ENCODE assay signal across 8 cellular contexts in the genomic region with DNA sequence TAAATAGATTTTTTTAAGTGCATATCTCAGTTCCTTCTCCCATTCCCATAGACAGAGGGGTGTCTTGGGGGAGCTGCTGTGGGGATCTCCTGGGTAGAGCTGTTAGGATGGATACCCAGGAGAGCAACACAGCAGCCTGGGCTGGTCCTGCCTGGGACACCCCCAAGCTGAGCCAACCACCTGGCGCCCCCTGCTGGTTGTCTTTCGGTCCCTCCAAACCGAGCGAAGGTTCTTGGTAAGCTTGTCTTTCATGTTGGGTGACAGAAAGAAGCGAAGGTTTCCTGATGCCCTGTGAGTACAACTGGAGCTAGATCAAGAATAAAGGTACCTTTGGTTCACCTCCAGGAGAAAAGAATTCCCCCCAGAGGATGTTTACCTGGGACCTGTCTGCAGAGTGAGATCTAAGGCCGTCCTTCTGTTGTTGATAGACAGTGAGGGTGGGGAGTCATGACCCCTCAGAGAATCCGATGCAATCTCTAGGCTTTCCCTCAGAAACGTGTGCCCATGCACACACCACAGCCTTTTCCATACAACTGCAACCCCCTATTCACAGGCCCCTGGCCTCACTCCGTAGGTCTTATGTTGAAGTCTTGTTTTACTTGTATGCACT. TPM values are rescaled to one million over a fixed set of nuclear protein-coding genes. Genes with fewer than 3 reads are reported as not detected.
A peak's percentile ranks its signal among the peaks of the same experiment; 100 is the strongest.
DNase-seq lines count a peak whose midpoint lies in the region; ATAC-seq, FAIRE-seq and TF ChIP-seq lines count a peak whose summit lies in the region.

No MANE protein-coding gene starts in this region.

- FAIRE-seq in HTR-8/SVneo (lab: Jason Lieb, UNC), result no peak

- DNase-seq in AG09319 (ENCODE audit: extremely low read depth, low read depth) (no peak), HTR-8/SVneo (ENCODE audit: insufficient read length, low spot score) (peak; percentile 60), SK-MEL-5 (ENCODE audit: low read depth, low spot score) (peak; percentile 73), head of caudate nucleus (peak; percentile 32 to 93 (median 78)), pulmonary artery endothelial cell (ENCODE audit: low read depth, low spot score) (peak; percentile 43)
- DNase-seq in activated naive CD4-positive, alpha-beta T cell (lab: John Stamatoyannopoulos, UW), result peak; percentile 61 to 84 (median 76)

- intact Hi-C loops in head of caudate nucleus (cut with DNase I), result loop anchor here (10.0 kb wide), 1 partner anchor 49 kb away; a partner anchor contains a TSS

- peak; percentile 84 for TF ChIP-seq CTCF in AG09319 (IDR thresholded peaks at IDR 0.05; ENCODE audit: low read depth, low read length)

- in situ Hi-C loops in SK-MEL-5 (cut with HindIII; ENCODE audit: low pct_unique_long_range_greater_than_20kb, low sequenced_read_pairs), result no loop called here

- ATAC-seq in GM18867 (IDR thresholded peaks at IDR 0.05; ENCODE audit: unreplicated experiment) (peak; percentile 77), GM21528 (IDR thresholded peaks at IDR 0.05; ENCODE audit: low FRiP score, unreplicated experiment) (no peak)

RNA-seq across cellular contexts. Expression of a gene that starts 50.8 kb away (rescaled TPM):
- total RNA-seq in SK-MEL-5 (2014; rRNA removed; shearing (Covaris generic)), result 138 and 144 TPM in 2 replicates
- polyA plus RNA-seq in SK-MEL-5 (2015; cell fraction: cytosol; rRNA removed), result 110 and 140 TPM in 2 replicates
- polyA plus RNA-seq in SK-MEL-5 (2015; cell fraction: nucleus; rRNA removed), result 63.9 and 71.4 TPM in 2 replicates
- 48.8 and 50.4 TPM in 2 replicates for total RNA-seq in pulmonary artery endothelial cell
